9 cellular contexts compared by ENCODE assay signal in the genomic region with DNA sequence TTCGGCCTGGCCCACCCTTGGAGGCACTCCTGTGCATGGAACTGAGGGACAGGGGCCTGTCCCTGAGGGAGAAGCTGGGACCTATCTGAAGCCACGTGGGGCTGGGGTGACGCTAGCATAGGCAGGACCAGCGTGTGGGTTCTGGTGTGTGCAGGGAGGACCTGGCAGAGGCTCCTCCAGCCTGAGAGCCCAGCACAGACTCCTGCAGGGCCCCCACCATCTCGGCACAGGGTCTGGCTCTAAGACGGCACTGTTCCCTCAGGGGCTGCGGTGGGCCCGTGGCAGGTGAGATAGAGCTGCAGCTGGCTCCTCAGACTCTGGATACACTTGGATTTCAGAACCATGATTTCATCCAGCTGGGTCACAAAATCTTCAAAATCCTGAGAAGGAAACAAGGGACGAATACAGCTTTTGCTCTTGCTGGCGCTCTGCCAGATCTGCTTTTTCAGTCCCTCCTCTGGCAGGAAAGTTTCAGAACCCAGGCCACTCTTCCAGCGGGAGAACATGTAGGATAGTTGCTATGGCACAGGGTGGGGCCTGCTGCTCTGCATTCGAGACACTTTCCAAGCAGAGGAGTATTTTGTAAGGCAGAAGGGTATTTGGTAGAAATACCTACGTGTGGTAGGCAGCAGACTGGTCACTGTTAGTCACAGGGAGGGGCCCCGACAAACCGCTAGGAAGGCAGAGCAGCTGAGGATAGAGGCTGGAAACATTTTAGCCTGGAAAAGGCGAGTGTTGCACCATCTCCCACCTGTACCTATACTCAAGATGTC.
DNase-seq lines count a peak whose midpoint lies in the region; ATAC-seq and TF ChIP-seq lines count a peak whose summit lies in the region.
"Had no signal": no experiment of that assay in that cellular context is flagged by ENCODE, and none has a peak within 500 bp of the region (broad histone marks: within the 10 kb centered on the region; RNA-seq: fewer than 3 reads in every experiment).

No MANE protein-coding gene starts in this region.

- H4K20me1 ChIP-seq in hepatocyte (ENCODE audit: insufficient read depth, poor library complexity, severe bottlenecking): no peaks in the 10 kb centered on the region

- no peaks in the 10 kb centered on the region for H3K9me3 ChIP-seq in hepatocyte (ENCODE audit: low read depth)
- no peaks in the 10 kb centered on the region for H3K9me3 ChIP-seq in tibial nerve

- no peaks in the 10 kb centered on the region for H3K79me2 ChIP-seq in hepatocyte

- DNase-seq in DMS 273 (lab: John Stamatoyannopoulos, UW; ENCODE audit: unreplicated experiment): peak; percentile 30
- no peak for DNase-seq in DMS 273 treated with DMSO at 0.1 percent for 48 hours (lab: John Stamatoyannopoulos, UW)
- DNase-seq in astrocyte of the hippocampus (ENCODE audit: low read depth, low spot score): peak; percentile 78
- DNase-seq in hepatocyte (ENCODE audit: low spot score): peak; percentile 37
- DNase-seq in tibial nerve (ENCODE audit: low spot score in 2 of 2): no peak
- no peak for DNase-seq in NCI-H524 treated with DMSO at 0.1 percent for 48 hours (lab: John Stamatoyannopoulos, UW)

- TF ChIP-seq EP300 in tibial nerve (IDR thresholded peaks at IDR 0.05): no peak

- H3K27me3 ChIP-seq in hepatocyte (no peaks in the 10 kb centered on the region), tibial nerve (no peaks in the 10 kb centered on the region)

- H2AFZ ChIP-seq in hepatocyte: no peak overlapping the region

- H3K4me1 ChIP-seq in hepatocyte (ENCODE audit: insufficient read depth) (no peaks in the 10 kb centered on the region), tibial nerve (peaks cover 0 to 86% (median 24%) of the 10 kb centered on the region in 4 donors)

- H3K36me3 ChIP-seq in hepatocyte (replicated peaks; ENCODE audit: insufficient read depth, low read depth) (no peaks in the 10 kb centered on the region), tibial nerve (peaks cover 0 to 28% (median 0%) of the 10 kb centered on the region in 3 donors)

- no peak for TF ChIP-seq POLR2A in tibial nerve (IDR thresholded peaks at IDR 0.05)

- 84% methylated on average over 16 of the region's 16 CpGs for WGBS in hepatocyte (ENCODE audit: low lambda C conversion rate, missing lambda C conversion rate)
- WGBS in tibial nerve, 2 donors: 48 to 57% methylated on average over 14 to 16 of the region's 16 CpGs

- no peak for TF ChIP-seq CTCF in hepatocyte (IDR thresholded peaks at IDR 0.05; ENCODE audit: poor library complexity)
- no peak for TF ChIP-seq CTCF in tibial nerve (IDR thresholded peaks at IDR 0.05)

- H3K4me3 ChIP-seq in hepatocyte (no peak overlapping the region), tibial nerve (no peak overlapping the region)
- H3K4me3 ChIP-seq: lung had no signal

- ATAC-seq in HG02885 (IDR thresholded peaks at IDR 0.05; ENCODE audit: poor library complexity, unreplicated experiment): no peak
- ATAC-seq in GM18870 (IDR thresholded peaks at IDR 0.05; ENCODE audit: unreplicated experiment): no peak

- no peaks in the 10 kb centered on the region for H3K9me2 ChIP-seq in hepatocyte (replicated peaks; ENCODE audit: insufficient read depth)

- no peak overlapping the region for H3K4me2 ChIP-seq in hepatocyte

- H3K27ac ChIP-seq in hepatocyte (no peak overlapping the region), tibial nerve (peak overlapping the region in 3 of 4 donors; percentile 35 to 86 (median 85))

Comparison
In these comparisons a context has a peak if more than half of its experiments do, and no peak if none do; other contexts are left out.
1. DNase-seq: peak in DMS 273 (single experiment), astrocyte of the hippocampus (single experiment) and hepatocyte (single experiment); none in DMS 273 treated with DMSO at 0.1 percent for 48 hours (single experiment), tibial nerve (0 of 2) and NCI-H524 treated with DMSO at 0.1 percent for 48 hours (single experiment).